Comparison of ENCODE assay signal across 8 cellular contexts in genomic region chr15:41936649-41937567, GRCh38. TPM values are rescaled to one million over a fixed set of nuclear protein-coding genes. Genes with fewer than 3 reads are reported as not detected.
DNase-seq lines count a peak whose midpoint lies in the region; ATAC-seq and TF ChIP-seq lines count a peak whose summit lies in the region.

No MANE protein-coding gene starts in this region.

- ATAC-seq in GM23338 (no peak), HG02642 (IDR thresholded peaks at IDR 0.05; ENCODE audit: poor library complexity, unreplicated experiment) (no peak), HG03469 (IDR thresholded peaks at IDR 0.05; ENCODE audit: unreplicated experiment) (no peak)

- POLR2A ChIA-PET in activated CD4-positive, alpha-beta memory T cell treated with anti-CD3 and anti-CD28 coated beads for 36 hours (lab: Charles Lee): interaction anchor here (0.8 to 6.2 kb wide), 7 partner anchors 21 to 170 kb away, joined by 3 to 131 read pairs (median 4); partner anchors contain the start of genes EHD4 and MAPKBP1

- H3K4me1 ChIP-seq in GM23338 (ENCODE audit: insufficient read depth): peaks cover 18% of the 10 kb centered on the region

- H4K20me1 ChIP-seq in GM23338 (replicated peaks; ENCODE audit: insufficient read depth): peaks cover 12% of the 10 kb centered on the region

- H3K36me3 ChIP-seq in GM23338 (ENCODE audit: insufficient read depth): 0 out of 2 replicates have a peak, but pooled peaks cover 4% of the 10 kb centered on the region

- H3K36me3 Mint-ChIP-seq in GM23338 (ENCODE audit: low read depth): peaks cover 15% of the 10 kb centered on the region
- peaks cover 18% of the 10 kb centered on the region for H3K36me3 Mint-ChIP-seq in activated CD4-positive, alpha-beta memory T cell treated with anti-CD3 and anti-CD28 coated beads for 36 hours

- H3K4me2 ChIP-seq in GM23338: no peak overlapping the region

- no peak; a peak in 1 of 4 replicates for TF ChIP-seq CTCF in GM23338 (conservative IDR thresholded peaks at IDR 0.05; ENCODE audit: low read depth in 2 of 2)

- intact Hi-C loops in activated CD4-positive, alpha-beta memory T cell treated with anti-CD3 and anti-CD28 coated beads for 36 hours (cut with micrococcal nuclease): loop anchor here (1.0 to 10.0 kb wide), 7 partner anchors 34 to 338 kb away; partner anchors contain the start of genes GANC, JMJD7, MAPKBP1 and TMEM87A

- H3K79me2 ChIP-seq in GM23338 (replicated peaks; ENCODE audit: insufficient read depth): 0 out of 2 replicates have a peak, but pooled peaks cover 4% of the 10 kb centered on the region

- DNase-seq in GM23338 (ENCODE audit: low spot score): no peak
- peak; percentile 94 for DNase-seq in activated CD4-positive, alpha-beta memory T cell treated with anti-CD3 and anti-CD28 coated beads for 36 hours
- DNase-seq in effector CD8-positive, alpha-beta T cell (lab: John Stamatoyannopoulos, UW): peak; percentile 44
- DNase-seq in stimulated activated CD4-positive, alpha-beta T cell treated with anti-CD3 and anti-CD28 coated beads, Interleukin-15, amount 100 ng/mL, for 1 hour (ENCODE audit: low read depth in 1 of 2, low spot score in 1 of 2): peak; percentile 61 to 63
- no peak for DNase-seq in midbrain (lab: John Stamatoyannopoulos, UW)
- no peak for DNase-seq in NOMO-1 treated with dmso at 0.1 percent for 144 hours (lab: John Stamatoyannopoulos, UW; ENCODE audit: unreplicated experiment)

- H3K27ac ChIP-seq in GM23338 (ENCODE audit: low read depth): no peak overlapping the region

- CTCF ChIA-PET in activated CD4-positive, alpha-beta memory T cell treated with anti-CD3 and anti-CD28 coated beads for 36 hours (lab: Charles Lee): interaction anchor here (0.8 to 4.3 kb wide), 9 partner anchors 18 to 277 kb away, joined by 3 to 38 read pairs (median 3); partner anchors contain the start of genes EHD4, MAPKBP1 and MGA

- no peak overlapping the region for H3K4me3 Mint-ChIP-seq in GM23338
- H3K4me3 Mint-ChIP-seq in activated CD4-positive, alpha-beta memory T cell treated with anti-CD3 and anti-CD28 coated beads for 36 hours: peak overlapping the region; percentile 68

- no peak overlapping the region for H2AFZ ChIP-seq in GM23338

- no peaks in the 10 kb centered on the region; the same call in 2 of the 3 replicates for H3K9me3 Mint-ChIP-seq in GM23338
- no peaks in the 10 kb centered on the region for H3K9me3 Mint-ChIP-seq in activated CD4-positive, alpha-beta memory T cell treated with anti-CD3 and anti-CD28 coated beads for 36 hours

- no peaks in the 10 kb centered on the region for H3K9me2 ChIP-seq in GM23338 (ENCODE audit: insufficient read depth)

- peaks cover 12% of the 10 kb centered on the region for H3K27me3 Mint-ChIP-seq in GM23338 (ENCODE audit: insufficient read depth, low read depth, poor library complexity)
- H3K27me3 Mint-ChIP-seq in activated CD4-positive, alpha-beta memory T cell treated with anti-CD3 and anti-CD28 coated beads for 36 hours: no peaks in the 10 kb centered on the region

- H3K4me3 ChIP-seq in GM23338: no peak overlapping the region

- H3K27me3 ChIP-seq in GM23338 (ENCODE audit: insufficient read depth): no peaks in the 10 kb centered on the region

- H3K4me1 Mint-ChIP-seq in GM23338: peaks cover 32% of the 10 kb centered on the region
- H3K4me1 Mint-ChIP-seq in activated CD4-positive, alpha-beta memory T cell treated with anti-CD3 and anti-CD28 coated beads for 36 hours (ENCODE audit: low read depth): peaks cover 83% of the 10 kb centered on the region

- peak overlapping the region; percentile 50; the same call in 1 of the 2 replicates for H3K27ac Mint-ChIP-seq in GM23338
- peak overlapping the region; percentile 98 for H3K27ac Mint-ChIP-seq in activated CD4-positive, alpha-beta memory T cell treated with anti-CD3 and anti-CD28 coated beads for 36 hours

- 0 out of 2 replicates have a peak, but pooled peaks cover 3% of the 10 kb centered on the region for H3F3A ChIP-seq in GM23338 (replicated peaks; ENCODE audit: low read depth)

TF ChIP-seq in GM23338, 12 proteins besides CTCF, POLR2A, EP300 and RAD21:
- no peak for TF ChIP-seq REST (IDR thresholded peaks at IDR 0.05; ENCODE audit: unreplicated experiment)
- no peak for TF ChIP-seq EZH2 (IDR thresholded peaks at IDR 0.05; ENCODE audit: low read depth, unreplicated experiment)
- TF ChIP-seq ZNF331 (CRISPR knock-in tag; IDR thresholded peaks at IDR 0.05; ENCODE audit: low read depth): no peak
- no peak for TF ChIP-seq CREB1 (CRISPR knock-in tag; IDR thresholded peaks at IDR 0.05; ENCODE audit: low read depth)
- no peak for TF ChIP-seq POLR2AphosphoS5 (IDR thresholded peaks at IDR 0.05; ENCODE audit: low read depth)

RNA-seq across cellular contexts. Expression of gene EHD4, which starts 35.4 kb away (rescaled TPM):
- total RNA-seq in GM23338 (2014; rRNA removed; shearing (Covaris generic)): 30.6 and 31.0 TPM in 2 replicates
- polyA plus RNA-seq in GM23338 (2016; fragmentation: Nextera tagmentation; extraction: Ambion mirVana): 11.2 and 13.0 TPM in 2 replicates
- total RNA-seq in activated CD4-positive, alpha-beta memory T cell treated with anti-CD3 and anti-CD28 coated beads for 36 hours: 10 to 100 TPM; 43.6 to 45.0 TPM

RNA-seq across cellular contexts. Expression of gene SPTBN5, which starts 43.1 kb away (rescaled TPM):
- 1.0 and 1.1 TPM in 2 replicates for total RNA-seq in GM23338 (2014; rRNA removed; shearing (Covaris generic))
- polyA plus RNA-seq in GM23338 (2016; fragmentation: Nextera tagmentation; extraction: Ambion mirVana): 0.31 and 0.57 TPM in 2 replicates
- total RNA-seq in activated CD4-positive, alpha-beta memory T cell treated with anti-CD3 and anti-CD28 coated beads for 36 hours: 1 to 10 TPM in 1 of 2 experiments, under 1 TPM in 1; 0.88 to 1.6 TPM

Comparison
In these comparisons a context has a peak if more than half of its experiments do, and no peak if none do; other contexts are left out.
1. DNase-seq: peak in activated CD4-positive, alpha-beta memory T cell treated with anti-CD3 and anti-CD28 coated beads for 36 hours (single experiment), effector CD8-positive, alpha-beta T cell (single experiment) and stimulated activated CD4-positive, alpha-beta T cell treated with anti-CD3 and anti-CD28 coated beads, Interleukin-15, amount 100 ng/mL, for 1 hour (2 of 2); none in GM23338 (single experiment), midbrain (single experiment) and NOMO-1 treated with dmso at 0.1 percent for 144 hours (single experiment).